1 cellular context compared by ENCODE assay signal in the genomic region with DNA sequence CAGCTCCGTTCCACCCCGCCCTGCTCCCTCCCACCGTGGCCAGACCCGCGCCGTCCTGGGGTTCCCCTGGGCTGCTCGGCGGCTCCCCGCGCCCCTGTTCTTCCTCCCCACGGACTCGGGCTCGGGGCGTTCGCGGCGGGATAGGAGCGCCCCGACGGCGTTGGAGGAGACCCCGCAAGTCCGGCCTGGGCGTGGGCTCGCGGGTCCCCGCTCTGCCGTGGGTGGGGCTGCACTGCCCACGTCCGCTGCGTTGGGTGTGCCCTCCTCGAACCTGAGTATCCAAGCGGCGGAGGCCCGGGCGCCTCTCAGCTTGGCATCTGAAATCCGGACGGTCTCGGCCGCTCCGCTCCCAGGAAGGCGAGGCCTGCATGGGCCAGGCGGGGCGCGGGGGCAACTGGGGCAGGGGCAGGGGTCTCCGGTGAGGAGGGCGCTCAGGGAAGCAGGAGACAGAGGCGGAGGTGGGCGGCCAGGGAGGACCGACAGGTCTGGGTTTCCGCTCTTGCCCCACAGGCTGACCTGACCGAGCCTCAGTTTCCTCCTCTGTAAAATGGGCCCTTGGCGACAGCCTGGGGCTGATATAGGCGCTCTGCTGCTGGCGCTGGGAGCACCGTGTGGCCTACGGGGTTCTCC.
TF ChIP-seq lines count a peak whose summit lies in the region.

No MANE protein-coding gene starts in this region.

TF ChIP-seq in HepG2, 621 proteins besides CTCF, POLR2A, EP300 and RAD21:
- peak; percentile 71 for TF ChIP-seq ZNF629 (CRISPR knock-in tag; conservative IDR thresholded peaks at IDR 0.05)
- TF ChIP-seq, protein P1, sequence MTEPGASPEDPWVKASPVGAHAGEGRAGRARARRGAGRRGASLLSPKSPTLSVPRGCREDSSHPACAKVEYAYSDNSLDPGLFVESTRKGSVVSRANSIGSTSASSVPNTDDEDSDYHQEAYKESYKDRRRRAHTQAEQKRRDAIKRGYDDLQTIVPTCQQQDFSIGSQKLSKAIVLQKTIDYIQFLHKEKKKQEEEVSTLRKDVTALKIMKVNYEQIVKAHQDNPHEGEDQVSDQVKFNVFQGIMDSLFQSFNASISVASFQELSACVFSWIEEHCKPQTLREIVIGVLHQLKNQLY (CRISPR knock-in tag; IDR thresholded peaks at IDR 0.05): no peak
- no peak for TF ChIP-seq ZNF883 (CRISPR knock-in tag; IDR thresholded peaks at IDR 0.05; ENCODE audit: not compliant biosample characterization)
